16 cellular contexts compared by ENCODE assay signal in genomic region chr12:8827551-8828347, GRCh38. TPM values are rescaled to one million over a fixed set of nuclear protein-coding genes. Genes with fewer than 3 reads are reported as not detected.
"Had no signal": no experiment of that assay in that cellular context is flagged by ENCODE, and none has a peak within 500 bp of the region (broad histone marks: within the 10 kb centered on the region; RNA-seq: fewer than 3 reads in every experiment).

No MANE protein-coding gene starts in this region.

- H3K27ac Mint-ChIP-seq: activated naive CD4-positive, alpha-beta T cell treated with anti-CD3 and anti-CD28 coated beads, Interleukin-2, amount 50 U/mL, for 24 hours; T-cell had no signal

- H3K4me3 ChIP-seq: body of pancreas, gastrocnemius medialis, pancreas, thyroid gland, vagina had no signal

- H3K4me1 ChIP-seq: body of pancreas, gastrocnemius medialis, pancreas, vagina had no signal

- H3K36me3 ChIP-seq: gastrocnemius medialis, pancreas, thyroid gland, vagina had no signal

- H3K9me3 Mint-ChIP-seq: activated naive CD4-positive, alpha-beta T cell treated with anti-CD3 and anti-CD28 coated beads, Interleukin-2, amount 50 U/mL, for 24 hours; T-cell had no signal

- H3K36me3 Mint-ChIP-seq: activated naive CD4-positive, alpha-beta T cell treated with anti-CD3 and anti-CD28 coated beads, Interleukin-2, amount 50 U/mL, for 24 hours; T-cell had no signal

- H3K9me3 ChIP-seq: body of pancreas, pancreas, thyroid gland, vagina had no signal

- H3K4me3 Mint-ChIP-seq: activated naive CD4-positive, alpha-beta T cell treated with anti-CD3 and anti-CD28 coated beads, Interleukin-2, amount 50 U/mL, for 24 hours; T-cell had no signal

- FAIRE-seq: pancreas, small intestine had no signal

- H3K27me3 ChIP-seq: body of pancreas, thyroid gland, vagina had no signal

- ATAC-seq: body of pancreas, gastrocnemius medialis, left ventricle myocardium superior, pancreas, T-cell had no signal

- H3K27ac ChIP-seq: body of pancreas, gastrocnemius medialis, pancreas, thyroid gland, vagina had no signal

- H3K27me3 Mint-ChIP-seq: activated naive CD4-positive, alpha-beta T cell treated with anti-CD3 and anti-CD28 coated beads, Interleukin-2, amount 50 U/mL, for 24 hours had no signal

- DNase-seq: activated CD8-positive, alpha-beta memory T cell treated with anti-CD3 and anti-CD28 coated beads for 24 hours; activated effector memory CD4-positive, alpha-beta T cell treated with Interleukin-2 at 50 U/mL for 16 hours; activated T-cell treated with anti-CD3 and anti-CD28 coated beads for 4 hours; body of pancreas; cerebellar nuclear complex; gastrocnemius medialis; left ventricle myocardium superior; pancreas; small intestine; T-cell; T1000; thyroid gland had no signal

- H3K4me1 Mint-ChIP-seq: activated naive CD4-positive, alpha-beta T cell treated with anti-CD3 and anti-CD28 coated beads, Interleukin-2, amount 50 U/mL, for 24 hours; T-cell had no signal

RNA-seq across cellular contexts. Expression of gene A2ML1, which starts 5.3 kb away (rescaled TPM):
- total RNA-seq: body of pancreas, dermis microvascular lymphatic vessel endothelial cell, gastrocnemius medialis, left ventricle myocardium superior, mesenteric fat pad, pancreas, T-cell had no signal
